In genomic region chr18:45341454-45341853, GRCh38 we compare ENCODE assay signal across 20 cellular contexts.
"Had no signal": no experiment of that assay in that cellular context is flagged by ENCODE, and none has a peak within 500 bp of the region (broad histone marks: within the 10 kb centered on the region; RNA-seq: fewer than 3 reads in every experiment).

No MANE protein-coding gene starts in this region.

- H3K4me1 Mint-ChIP-seq: activated CD4-positive, alpha-beta memory T cell treated with anti-CD3 and anti-CD28 coated beads, Interleukin-2, amount 10 ng/mL, durations not matched to agents 7 days and 5 days; activated naive CD8-positive, alpha-beta T cell treated with anti-CD3 and anti-CD28 coated beads, Interleukin-2, amount 50 U/mL, for 24 hours; naive B cell; T-cell had no signal

- H3K4me3 ChIP-seq: lung, suprapubic skin had no signal

- H3K27ac ChIP-seq: foreskin keratinocyte, neutrophil, suprapubic skin, VCaP had no signal

- H3K4me3 Mint-ChIP-seq: activated CD4-positive, alpha-beta memory T cell treated with anti-CD3 and anti-CD28 coated beads, Interleukin-2, amount 10 ng/mL, durations not matched to agents 7 days and 5 days; activated naive CD8-positive, alpha-beta T cell treated with anti-CD3 and anti-CD28 coated beads, Interleukin-2, amount 50 U/mL, for 24 hours; dendritic cell treated with granulocyte-macrophage colony-stimulating factor and Interleukin-4, amounts not matched to agents 40 ng/mL and 50 ng/mL, for 4 days; effector memory CD8-positive, alpha-beta T cell; naive B cell; T-cell had no signal

- H3K27me3 Mint-ChIP-seq: dendritic cell treated with granulocyte-macrophage colony-stimulating factor and Interleukin-4, amounts not matched to agents 40 ng/mL and 50 ng/mL, for 4 days had no signal

- H3K9me3 ChIP-seq: neutrophil, suprapubic skin had no signal

- H3K4me1 ChIP-seq: suprapubic skin had no signal

- H3K27ac Mint-ChIP-seq: activated CD4-positive, alpha-beta memory T cell treated with anti-CD3 and anti-CD28 coated beads, Interleukin-2, amount 10 ng/mL, durations not matched to agents 7 days and 5 days; activated naive CD8-positive, alpha-beta T cell treated with anti-CD3 and anti-CD28 coated beads, Interleukin-2, amount 50 U/mL, for 24 hours; dendritic cell treated with granulocyte-macrophage colony-stimulating factor and Interleukin-4, amounts not matched to agents 40 ng/mL and 50 ng/mL, for 4 days; effector memory CD8-positive, alpha-beta T cell; T-cell had no signal

- H3K36me3 ChIP-seq: neutrophil, suprapubic skin had no signal

- FAIRE-seq: astrocyte had no signal

- H3K9me3 Mint-ChIP-seq: activated CD4-positive, alpha-beta memory T cell treated with anti-CD3 and anti-CD28 coated beads, Interleukin-2, amount 10 ng/mL, durations not matched to agents 7 days and 5 days; activated naive CD8-positive, alpha-beta T cell treated with anti-CD3 and anti-CD28 coated beads, Interleukin-2, amount 50 U/mL, for 24 hours; dendritic cell treated with granulocyte-macrophage colony-stimulating factor and Interleukin-4, amounts not matched to agents 40 ng/mL and 50 ng/mL, for 4 days; effector memory CD8-positive, alpha-beta T cell; T-cell had no signal

- H3K27me3 ChIP-seq: foreskin keratinocyte, neutrophil, suprapubic skin had no signal

- DNase-seq: activated CD4-positive, alpha-beta memory T cell treated with anti-CD3 and anti-CD28 coated beads, Interleukin-2, amount 10 ng/mL, durations not matched to agents 7 days and 5 days; activated CD8-positive, alpha-beta memory T cell treated with anti-CD3 and anti-CD28 coated beads, Interleukin-2, amount 50 U/mL, for 4 hours; activated naive CD4-positive, alpha-beta T cell treated with Interleukin-2 at 50 U/mL for 16 hours; activated naive CD8-positive, alpha-beta T cell treated with anti-CD3 and anti-CD28 coated beads, Interleukin-2, amount 50 U/mL, for 24 hours; central memory CD4-positive, alpha-beta T cell; effector memory CD8-positive, alpha-beta T cell; head of caudate nucleus; left colon; naive B cell; stimulated activated CD4-positive, alpha-beta T cell treated with anti-CD3 and anti-CD28 coated beads, Interleukin-12 subunit alpha, Interleukin-12 subunit beta, amount 100 ng/mL, for 4 hours; stimulated activated naive CD8-positive, alpha-beta T cell treated with anti-CD3 and anti-CD28 coated beads, Interleukin-15, Interleukin-2, amounts not matched to agents 100 U/mL and 50 U/mL, for 24 hours; T-cell; T1000 had no signal

- H3K36me3 Mint-ChIP-seq: naive B cell, T-cell had no signal
